ENCODE assay signal across 17 cellular contexts in genomic region chr10:44341901-44342300, GRCh38. TPM values are rescaled to one million over a fixed set of nuclear protein-coding genes. Genes with fewer than 3 reads are reported as not detected.
DNase-seq lines count a peak whose midpoint lies in the region; FAIRE-seq and TF ChIP-seq lines count a peak whose summit lies in the region.
"Had no signal": no experiment of that assay in that cellular context is flagged by ENCODE, and none has a peak within 500 bp of the region (broad histone marks: within the 10 kb centered on the region; RNA-seq: fewer than 3 reads in every experiment).

No MANE protein-coding gene starts in this region.

- H3K18ac ChIP-seq in H1 (ENCODE audit: extremely low read depth, low read length) (no peak overlapping the region), mesendoderm (ENCODE audit: low read length) (no peak overlapping the region)

- H2BK120ac ChIP-seq in H1 (replicated peaks; ENCODE audit: low read depth, low read length) (no peak overlapping the region), mesendoderm (ENCODE audit: low read depth, low read length) (no peak overlapping the region)

- H2AK5ac ChIP-seq in H1 (ENCODE audit: low read depth, low read length) (no peak overlapping the region), mesendoderm (ENCODE audit: low read length) (no peak overlapping the region)

- H3K4me2 ChIP-seq in H1 (ENCODE audit: insufficient read depth in 1 of 2, low read depth in 2 of 2, low read length in 2 of 2) (no peak overlapping the region), mesendoderm (ENCODE audit: low read length) (no peak overlapping the region)

- peaks cover 6% of the 10 kb centered on the region for H3K4me1 Mint-ChIP-seq in endodermal cell

- H3K9me3 Mint-ChIP-seq in endodermal cell = no peaks in the 10 kb centered on the region
- H3K9me3 Mint-ChIP-seq: CD4-positive, alpha-beta T cell had no signal

- TF ChIP-seq POLR2A in H1 (IDR thresholded peaks at IDR 0.05; ENCODE audit: control extremely low read depth in 1 of 2, low read depth in 2 of 2, low read length in 2 of 2) (no peak), vagina (IDR thresholded peaks at IDR 0.05) (no peak)

- no peak for TF ChIP-seq EP300 in H1 (IDR thresholded peaks at IDR 0.05; ENCODE audit: borderline replicate concordance in 1 of 2, low read depth in 2 of 2, low read length in 2 of 2)

- H3K9ac ChIP-seq in H1 (replicated peaks in 1 of 4; ENCODE audit: extremely low read depth in 1 of 4, low read depth in 3 of 4, low read length in 3 of 4) = no peak overlapping the region
- no peak overlapping the region for H3K9ac ChIP-seq in endodermal cell (ENCODE audit: extremely low read depth, low read length, poor library complexity, severe bottlenecking)
- H3K9ac ChIP-seq in mesendoderm (ENCODE audit: low read length) = no peak overlapping the region

- no peaks in the 10 kb centered on the region for H3K23me2 ChIP-seq in H1 (ENCODE audit: low read depth, low read length)

- H3K79me1 ChIP-seq in H1 (ENCODE audit: low read depth, low read length) = no peaks in the 10 kb centered on the region
- H3K79me1 ChIP-seq in mesendoderm (ENCODE audit: low read length) = no peaks in the 10 kb centered on the region

- H3K56ac ChIP-seq in H1 (replicated peaks; ENCODE audit: insufficient read length, low read depth, low read length) (no peak overlapping the region), mesendoderm (ENCODE audit: low read length) (no peak overlapping the region)

- no peak overlapping the region for H3K4me3 Mint-ChIP-seq in endodermal cell
- H3K4me3 Mint-ChIP-seq: CD4-positive, alpha-beta T cell; H9 had no signal

- no peaks in the 10 kb centered on the region for H3K36me3 Mint-ChIP-seq in endodermal cell (ENCODE audit: low read depth)

- no peak overlapping the region for H3K14ac ChIP-seq in H1 (ENCODE audit: insufficient read length)

- H2BK5ac ChIP-seq in H1 (ENCODE audit: low read depth, low read length) (no peak overlapping the region), mesendoderm (ENCODE audit: low read length) (no peak overlapping the region)

- CTCF ChIA-PET in H1 (lab: Charles Lee; ENCODE audit: partially characterized antibody) = interaction anchor here (0.8 to 2.0 kb wide), 5 partner anchors 13 to 41 kb away, joined by 3 to 4 read pairs (median 3); no protein-coding TSS in a partner anchor

- H3K79me2 ChIP-seq in H1 (ENCODE audit: control insufficient read depth in 1 of 2, insufficient read depth in 2 of 2, low read length in 2 of 2) (no peaks in the 10 kb centered on the region), mesendoderm (ENCODE audit: control insufficient read depth, insufficient read depth, low read length) (no peaks in the 10 kb centered on the region)

- H3K27me3 ChIP-seq in H1 (replicated peaks in 1 of 4; ENCODE audit: control insufficient read depth in 3 of 4, extremely low read depth in 1 of 4, insufficient read depth in 3 of 4, low read length in 3 of 4) (no peaks in the 10 kb centered on the region), endodermal cell (ENCODE audit: control insufficient read depth, insufficient read depth, low read length, poor library complexity, severe bottlenecking) (no peaks in the 10 kb centered on the region), mesendoderm (ENCODE audit: insufficient read depth, low read length, poor library complexity) (no peaks in the 10 kb centered on the region), vagina (no peaks in the 10 kb centered on the region)

- H4K8ac ChIP-seq in H1 (ENCODE audit: extremely low read depth, insufficient read depth, low read length) (no peak overlapping the region), mesendoderm (ENCODE audit: low read depth, low read length) (no peak overlapping the region)

- H3K23ac ChIP-seq in H1 (ENCODE audit: insufficient read length) = no peak overlapping the region
- H3K23ac ChIP-seq in mesendoderm (ENCODE audit: low read length) = peak overlapping the region; percentile 19

- TF ChIP-seq CTCF in H1 (IDR thresholded peaks at IDR 0.05; ENCODE audit: control extremely low read depth in 1 of 3, insufficient read depth in 1 of 3, low read depth in 1 of 3, low read length in 3 of 3) (no peak), endodermal cell (conservative IDR thresholded peaks at IDR 0.05) (no peak), vagina (IDR thresholded peaks at IDR 0.05) (no peak)

- POLR2A ChIA-PET in H1 (lab: Charles Lee; ENCODE audit: partially characterized antibody) = interaction anchor here (0.7 to 1.0 kb wide), 3 partner anchors 22 to 41 kb away, joined by 3 to 4 read pairs (median 3); no protein-coding TSS in a partner anchor

- DNase-seq in H1 (ENCODE audit: low read depth in 1 of 2, low spot score in 2 of 2) (no peak), endodermal cell (peak; percentile 31), mesendoderm (no peak), vagina (ENCODE audit: extremely low spot score in 2 of 2) (peak in 1 of 2 donors; percentile 81), HuH-7 (ENCODE audit: low spot score) (no peak), HCEC 1CT (no peak)
- DNase-seq: ACHN; AML-193; Calu3; CD4-positive, alpha-beta T cell; DMS79 treated with DMSO at 0.1 percent for 48 hours; GF-D8; GOT3; H9 had no signal

- H3K27ac Mint-ChIP-seq in endodermal cell = no peak overlapping the region
- H3K27ac Mint-ChIP-seq: CD4-positive, alpha-beta T cell; H9 had no signal

- H2AFZ ChIP-seq in H1 (ENCODE audit: low read length) = no peak overlapping the region

- no peak overlapping the region; the same call in 1 of the 2 replicates for H2BK20ac ChIP-seq in H1 (ENCODE audit: low read length)

- H3K4me3 ChIP-seq in H1 (ENCODE audit: extremely low read depth in 1 of 4, insufficient read depth in 2 of 4, low read depth in 3 of 4, low read length in 4 of 4) = no peak overlapping the region
- no peak overlapping the region for H3K4me3 ChIP-seq in endodermal cell (ENCODE audit: low read length)
- H3K4me3 ChIP-seq in mesendoderm (ENCODE audit: low read length) = no peak overlapping the region
- H3K4me3 ChIP-seq in vagina = no peak overlapping the region

- TF ChIP-seq RAD21 in H1 (IDR thresholded peaks at IDR 0.05 in 1 of 2, conservative IDR thresholded peaks at IDR 0.05 in 1 of 2; ENCODE audit: low read depth in 2 of 2, low read length in 2 of 2) = no peak

- H3K27me3 Mint-ChIP-seq in endodermal cell (ENCODE audit: insufficient read depth) = no peaks in the 10 kb centered on the region
- H3K27me3 Mint-ChIP-seq: CD4-positive, alpha-beta T cell had no signal

- no peak for FAIRE-seq in H1 (lab: Jason Lieb, UNC)
- FAIRE-seq: A204.1, HepG2 had no signal

- H4K20me1 ChIP-seq in H1 (replicated peaks in 1 of 2; ENCODE audit: control insufficient read depth in 1 of 2, insufficient read depth in 2 of 2, low read length in 2 of 2) = no peaks in the 10 kb centered on the region

- H4K91ac ChIP-seq in H1 (replicated peaks; ENCODE audit: insufficient read length, low read length) = no peak overlapping the region

- 90% methylated on average over 3 of the region's 3 CpGs; no CpG with 5 or more reads in 1 of the 2 experiments for WGBS in H1 (ENCODE audit: extremely low coverage in 1 of 2, insufficient coverage in 1 of 2, insufficient read length in 1 of 2, insufficient replicate concordance in 2 of 2, low coverage in 1 of 2, low lambda C conversion rate in 2 of 2, missing lambda C conversion rate in 1 of 2), 2 experiments
- WGBS in endodermal cell (ENCODE audit: insufficient coverage in 1 of 2, insufficient read length in 1 of 2), 2 experiments = 87 to 93% methylated on average over 3 of the region's 3 CpGs
- WGBS in mesendoderm (ENCODE audit: extremely low coverage, insufficient coverage, low lambda C conversion rate) = no CpG with 5 or more reads among the region's 3 CpGs

- H2BK12ac ChIP-seq in H1 (ENCODE audit: low read depth, low read length) = no peak overlapping the region

- no peak overlapping the region for H3K4ac ChIP-seq in H1 (replicated peaks; ENCODE audit: insufficient read length, low read depth, low read length)
- no peak overlapping the region for H3K4ac ChIP-seq in mesendoderm (ENCODE audit: low read depth, low read length)

- H3K27ac ChIP-seq in H1 (ENCODE audit: low read depth, low read length) (no peak overlapping the region), endodermal cell (ENCODE audit: low read depth, low read length) (no peak overlapping the region), mesendoderm (ENCODE audit: low read depth, low read length) (no peak overlapping the region), vagina (peak overlapping the region; percentile 51)
- H3K27ac ChIP-seq: C4-2B had no signal

- peak overlapping the region; percentile 53; the same call in 1 of the 2 replicates for H2BK15ac ChIP-seq in H1 (ENCODE audit: low read length)
- H2BK15ac ChIP-seq in mesendoderm (replicated peaks; ENCODE audit: low read depth) = no peak overlapping the region

- no peaks in the 10 kb centered on the region for H3K36me3 ChIP-seq in H1 (ENCODE audit: control insufficient read depth in 2 of 4, insufficient read depth in 4 of 4, low read length in 3 of 4)
- H3K36me3 ChIP-seq in endodermal cell (ENCODE audit: control insufficient read depth, insufficient read depth, low read length) = no peaks in the 10 kb centered on the region
- H3K36me3 ChIP-seq in mesendoderm (ENCODE audit: control insufficient read depth, insufficient read depth, low read length) = no peaks in the 10 kb centered on the region
- no peaks in the 10 kb centered on the region for H3K36me3 ChIP-seq in vagina

- H3K9me3 ChIP-seq in H1 (ENCODE audit: insufficient read depth in 2 of 2, low read depth in 1 of 2, low read length in 1 of 2) = no peaks in the 10 kb centered on the region
- H3K9me3 ChIP-seq in endodermal cell (ENCODE audit: control insufficient read depth, low read length) = no peaks in the 10 kb centered on the region
- H3K9me3 ChIP-seq in vagina = no peaks in the 10 kb centered on the region

- H3K4me1 ChIP-seq in H1 (replicated peaks in 1 of 4; ENCODE audit: control insufficient read depth in 3 of 4, insufficient read depth in 4 of 4, low read length in 3 of 4) (peaks cover 0 to 12% (median 4%) of the 10 kb centered on the region in 4 experiments; a peak in 3 of 7 replicates), endodermal cell (ENCODE audit: control insufficient read depth, insufficient read depth, low read length) (no peaks in the 10 kb centered on the region), mesendoderm (ENCODE audit: control insufficient read depth, low read depth, low read length) (no peaks in the 10 kb centered on the region), vagina (peaks cover 22% of the 10 kb centered on the region)

- intact Hi-C loops in vagina (cut with DNase I) = no loop called here

- H4K5ac ChIP-seq in H1 (ENCODE audit: insufficient read length, low read depth, low read length) = no peak overlapping the region
- H4K5ac ChIP-seq in mesendoderm (ENCODE audit: low read length) = no peak overlapping the region

RNA-seq across cellular contexts. Expression of gene CXCL12, which starts 43.0 kb away (rescaled TPM):
- 48.0 and 51.4 TPM in 2 replicates for total RNA-seq in H1 (2021; fragmentation: NEBNext Ultra II Directional; extraction: Animal tissue kit (Norgen Biotek cat#: 25700))
- 53.8 and 79.9 TPM in 2 replicates for polyA plus RNA-seq in H1 (2011; rRNA removed)
- polyA plus RNA-seq in H1 (2011; cell fraction: cytosol; rRNA removed) = 46.6 TPM
- 67.1 TPM for polyA plus RNA-seq in H1 (2011; cell fraction: nucleus; rRNA removed)
- 33.5 to 42.8 TPM (median 37.2 TPM) in 4 replicates for polyA plus RNA-seq in H1 (2012, experiment 1 of 2)
- 30.6 TPM for polyA plus RNA-seq in H1 (2012, experiment 2 of 2)
- polyA plus RNA-seq in H1 (2013, experiment 1 of 2) = 68.4 TPM
- 78.8 TPM for polyA plus RNA-seq in H1 (2013, experiment 2 of 2)
- polyA minus RNA-seq in H1 (2011; rRNA and poly(A)+ RNA removed) = 21.6 and 32.5 TPM in 2 replicates
- 25.7 TPM for polyA minus RNA-seq in H1 (2011; cell fraction: cytosol; rRNA and poly(A)+ RNA removed)
- polyA minus RNA-seq in H1 (2011; cell fraction: nucleus; rRNA and poly(A)+ RNA removed) = 36.3 TPM
- total RNA-seq in endodermal cell = 10 to 100 TPM in 1 of 2 donors, under 1 TPM in 1; 0.91 to 13.5 TPM
- polyA plus RNA-seq in endodermal cell (2013, experiment 1 of 2) = 10.8 TPM
- polyA plus RNA-seq in endodermal cell (2013, experiment 2 of 2) = 6.4 TPM
- polyA plus RNA-seq in mesendoderm (2013, experiment 1 of 2) = 22.7 TPM
- polyA plus RNA-seq in mesendoderm (2013, experiment 2 of 2) = 24.7 TPM
- total RNA-seq in vagina = 112 TPM
- total RNA-seq: Calu3; CD4-positive, alpha-beta T cell; HepG2 had no signal
- polyA plus RNA-seq: HepG2 had no signal
